28 cellular contexts compared by ENCODE assay signal in genomic region chr3:150324825-150325224, GRCh38.
DNase-seq lines count a peak whose midpoint lies in the region; ATAC-seq and TF ChIP-seq lines count a peak whose summit lies in the region.
"Had no signal": no experiment of that assay in that cellular context is flagged by ENCODE, and none has a peak within 500 bp of the region (broad histone marks: within the 10 kb centered on the region; RNA-seq: fewer than 3 reads in every experiment).

No MANE protein-coding gene starts in this region.

- H3K4me1 ChIP-seq in mesenchymal stem cell (ENCODE audit: control insufficient read depth, insufficient read depth, low read depth, low read length) = no peaks in the 10 kb centered on the region
- H3K4me1 ChIP-seq in CD8-positive, alpha-beta T cell (ENCODE audit: insufficient read depth, low read length) = no peaks in the 10 kb centered on the region
- H3K4me1 ChIP-seq: BLaER1, uterus had no signal

- peak overlapping the region in 1 of 2 experiments; percentile 57 for H3K14ac ChIP-seq in mesenchymal stem cell (ENCODE audit: low read length in 2 of 2)

- POLR2A ChIA-PET in CD8-positive, alpha-beta T cell (lab: Charles Lee) = no interaction called here

- peak overlapping the region; percentile 45 to 70 for H3K18ac ChIP-seq in mesenchymal stem cell (ENCODE audit: low read depth in 1 of 2, low read length in 2 of 2)

- H4K8ac ChIP-seq in mesenchymal stem cell (ENCODE audit: low read length) = no peak overlapping the region

- no peaks in the 10 kb centered on the region for H3K36me3 Mint-ChIP-seq in CD8-positive, alpha-beta T cell
- no peaks in the 10 kb centered on the region for H3K36me3 Mint-ChIP-seq in effector memory CD8-positive, alpha-beta T cell (ENCODE audit: insufficient read depth)
- H3K36me3 Mint-ChIP-seq: activated naive CD8-positive, alpha-beta T cell had no signal

- no peak overlapping the region for H2BK15ac ChIP-seq in mesenchymal stem cell (ENCODE audit: low read depth, poor library complexity, severe bottlenecking)

- H3K9me3 Mint-ChIP-seq in CD8-positive, alpha-beta T cell = no peaks in the 10 kb centered on the region
- no peaks in the 10 kb centered on the region for H3K9me3 Mint-ChIP-seq in effector memory CD8-positive, alpha-beta T cell
- H3K9me3 Mint-ChIP-seq: activated T-helper 2 cell treated with anti-CD3 and anti-CD28 coated beads, Interferon-gamma antibody, Interleukin-2, Interleukin-4, amounts not matched to agents 10 μg/mL and 5 μg/mL and 100 μg/mL, durations not matched to agents 14 hours and 24 hours and 36 hours; T-helper 1 cell treated with Interleukin-12 subunit alpha and Interleukin-12 subunit beta and Interleukin-4 antibody, amounts not matched to agents 30 μg/mL and 1 μg/mL, for 36 hours had no signal

- H2AFZ ChIP-seq in mesenchymal stem cell (ENCODE audit: low read depth, low read length) = no peak overlapping the region

- no peak overlapping the region for H3K27ac ChIP-seq in WERI-Rb-1
- H3K27ac ChIP-seq in mesenchymal stem cell (ENCODE audit: low read length, poor library complexity, severe bottlenecking) = no peak overlapping the region
- no peak overlapping the region for H3K27ac ChIP-seq in CD8-positive, alpha-beta T cell (ENCODE audit: low read depth, low read length)
- H3K27ac ChIP-seq: BLaER1, dorsolateral prefrontal cortex, epithelial cell of prostate, heart left ventricle, KMS-11, RWPE1, uterus, VCaP had no signal

- H3K4ac ChIP-seq in mesenchymal stem cell (ENCODE audit: low read depth in 1 of 2, low read length in 2 of 2) = no peak overlapping the region

- H3K9ac ChIP-seq in mesenchymal stem cell (ENCODE audit: low read length) = no peak overlapping the region
- H3K9ac ChIP-seq: BLaER1, KMS-11 had no signal

- peak; percentile 67 for DNase-seq in DMS53 (lab: John Stamatoyannopoulos, UW)
- DNase-seq in NCI-H146 treated with DMSO at 0.1 percent for 48 hours (lab: John Stamatoyannopoulos, UW; ENCODE audit: unreplicated experiment) = peak; percentile 75
- DNase-seq in WERI-Rb-1 = peak; percentile 20
- no peak for DNase-seq in mesenchymal stem cell
- no peak for DNase-seq in mesenteric fat pad (ENCODE audit: low spot score)
- DNase-seq in CD8-positive, alpha-beta T cell = no peak
- DNase-seq in effector memory CD8-positive, alpha-beta T cell = no peak
- DNase-seq: ACHN; Caco-2; dorsolateral prefrontal cortex; foreskin fibroblast; heart left ventricle; left cardiac atrium; mesendoderm; naive B cell; NCI-H1694; small intestine; stimulated activated CD4-positive, alpha-beta T cell treated with anti-CD3 and anti-CD28 coated beads, Interleukin-2, amount 100 ng/mL, for 24 hours; uterus had no signal

- no peaks in the 10 kb centered on the region for H3K79me1 ChIP-seq in mesenchymal stem cell (replicated peaks; ENCODE audit: low read length, poor library complexity, severe bottlenecking)

- H4K91ac ChIP-seq in mesenchymal stem cell (ENCODE audit: low read length) = peak overlapping the region; percentile 15

- H3K4me2 ChIP-seq in mesenchymal stem cell (ENCODE audit: low read length, poor library complexity, severe bottlenecking) = no peak overlapping the region
- H3K4me2 ChIP-seq: BLaER1, KMS-11 had no signal

- H3K9me3 ChIP-seq in WERI-Rb-1 (ENCODE audit: severe bottlenecking) = no peaks in the 10 kb centered on the region
- H3K9me3 ChIP-seq in mesenchymal stem cell (ENCODE audit: control insufficient read depth, low read length) = no peaks in the 10 kb centered on the region
- H3K9me3 ChIP-seq in CD8-positive, alpha-beta T cell (ENCODE audit: low read length) = no peaks in the 10 kb centered on the region
- H3K9me3 ChIP-seq: BLaER1, Caco-2, heart left ventricle, uterus had no signal

- ATAC-seq in HG02870 (IDR thresholded peaks at IDR 0.05; ENCODE audit: unreplicated experiment) = no peak
- ATAC-seq in CD8-positive, alpha-beta T cell = no peak
- ATAC-seq in effector memory CD8-positive, alpha-beta T cell (replicated peaks) = no peak

- H3K36me3 ChIP-seq in WERI-Rb-1 = no peaks in the 10 kb centered on the region
- no peaks in the 10 kb centered on the region for H3K36me3 ChIP-seq in mesenchymal stem cell (ENCODE audit: control insufficient read depth in 1 of 2, insufficient read depth in 2 of 2, low read depth in 1 of 2, low read length in 2 of 2)
- no peaks in the 10 kb centered on the region for H3K36me3 ChIP-seq in CD8-positive, alpha-beta T cell (ENCODE audit: insufficient read depth, low read length)
- H3K36me3 ChIP-seq: BLaER1, heart left ventricle, uterus had no signal

- H3K23ac ChIP-seq in mesenchymal stem cell (ENCODE audit: low read length in 2 of 2) = no peak overlapping the region

- H3K4me1 Mint-ChIP-seq in CD8-positive, alpha-beta T cell (ENCODE audit: low read depth) = no peaks in the 10 kb centered on the region
- H3K4me1 Mint-ChIP-seq in effector memory CD8-positive, alpha-beta T cell (ENCODE audit: low read depth in 2 of 2) = no peaks in the 10 kb centered on the region

- no peak for TF ChIP-seq CTCF in WERI-Rb-1 (IDR thresholded peaks at IDR 0.05; ENCODE audit: low read depth, low read length)
- no peak for TF ChIP-seq CTCF in CD8-positive, alpha-beta T cell (IDR thresholded peaks at IDR 0.05)

- H2AK5ac ChIP-seq in mesenchymal stem cell (ENCODE audit: low read length, severe bottlenecking) = no peak overlapping the region

- CTCF ChIA-PET in CD8-positive, alpha-beta T cell (lab: Charles Lee) = interaction anchor here (1.0 kb wide), 1 partner anchor 10 kb away, joined by 3 read pairs; no protein-coding TSS in a partner anchor

- intact Hi-C loops in CD8-positive, alpha-beta T cell (cut with DNase I, micrococcal nuclease) = no loop called here

- 66% methylated on average over 3 of the region's 3 CpGs for WGBS in mesenchymal stem cell

- no peak overlapping the region for H3K4me3 Mint-ChIP-seq in CD8-positive, alpha-beta T cell
- no peak overlapping the region for H3K4me3 Mint-ChIP-seq in effector memory CD8-positive, alpha-beta T cell
- H3K4me3 Mint-ChIP-seq: activated naive CD8-positive, alpha-beta T cell; T-helper 1 cell treated with Interleukin-12 subunit alpha and Interleukin-12 subunit beta and Interleukin-4 antibody, amounts not matched to agents 30 μg/mL and 1 μg/mL, for 36 hours had no signal

- H3K27ac Mint-ChIP-seq in CD8-positive, alpha-beta T cell = no peak overlapping the region
- H3K27ac Mint-ChIP-seq in effector memory CD8-positive, alpha-beta T cell = no peak overlapping the region
- H3K27ac Mint-ChIP-seq: activated naive CD8-positive, alpha-beta T cell; activated T-helper 2 cell treated with anti-CD3 and anti-CD28 coated beads, Interferon-gamma antibody, Interleukin-2, Interleukin-4, amounts not matched to agents 10 μg/mL and 5 μg/mL and 100 μg/mL, durations not matched to agents 14 hours and 24 hours and 36 hours; T-helper 1 cell treated with Interleukin-12 subunit alpha and Interleukin-12 subunit beta and Interleukin-4 antibody, amounts not matched to agents 30 μg/mL and 1 μg/mL, for 36 hours had no signal

- H3K27me3 Mint-ChIP-seq in CD8-positive, alpha-beta T cell (ENCODE audit: low read depth) = peaks cover 21% of the 10 kb centered on the region
- peaks cover 42 to 56% of the 10 kb centered on the region in 2 donors for H3K27me3 Mint-ChIP-seq in effector memory CD8-positive, alpha-beta T cell

- H2BK12ac ChIP-seq in mesenchymal stem cell (ENCODE audit: low read length in 2 of 2) = peak overlapping the region in 1 of 2 experiments; percentile 80

- H3K27me3 ChIP-seq in WERI-Rb-1 (ENCODE audit: insufficient read depth, low read depth, severe bottlenecking) (no peaks in the 10 kb centered on the region), mesenchymal stem cell (ENCODE audit: control insufficient read depth in 1 of 2, insufficient read depth in 1 of 2, low read length in 2 of 2) (no peaks in the 10 kb centered on the region)
- no peaks in the 10 kb centered on the region for H3K27me3 ChIP-seq in CD8-positive, alpha-beta T cell (ENCODE audit: insufficient read depth, low read length)
- H3K27me3 ChIP-seq: BLaER1, heart left ventricle, uterus had no signal

- H3K4me3 ChIP-seq in WERI-Rb-1 (ENCODE audit: low read depth, low read length) = no peak overlapping the region
- no peak overlapping the region for H3K4me3 ChIP-seq in mesenchymal stem cell (ENCODE audit: insufficient read depth in 1 of 2, low read depth in 1 of 2, low read length in 2 of 2)
- H3K4me3 ChIP-seq in CD8-positive, alpha-beta T cell (ENCODE audit: low read depth, low read length) = no peak overlapping the region
- H3K4me3 ChIP-seq: BLaER1, dorsolateral prefrontal cortex, heart left ventricle, uterus had no signal

- H2BK120ac ChIP-seq in mesenchymal stem cell (ENCODE audit: low read depth, low read length) = no peak overlapping the region

- no peak overlapping the region for H2BK5ac ChIP-seq in mesenchymal stem cell (ENCODE audit: low read depth, low read length, poor library complexity, severe bottlenecking)

Comparison
In these comparisons a context has a peak if more than half of its experiments do, and no peak if none do; other contexts are left out.
1. DNase-seq: peak in DMS53 (single experiment), NCI-H146 treated with DMSO at 0.1 percent for 48 hours (single experiment) and WERI-Rb-1 (single experiment); none in mesenchymal stem cell (single experiment), mesenteric fat pad (single experiment), CD8-positive, alpha-beta T cell (0 of 7) and effector memory CD8-positive, alpha-beta T cell (0 of 3).